2 cellular contexts compared by ENCODE assay signal in the genomic region with DNA sequence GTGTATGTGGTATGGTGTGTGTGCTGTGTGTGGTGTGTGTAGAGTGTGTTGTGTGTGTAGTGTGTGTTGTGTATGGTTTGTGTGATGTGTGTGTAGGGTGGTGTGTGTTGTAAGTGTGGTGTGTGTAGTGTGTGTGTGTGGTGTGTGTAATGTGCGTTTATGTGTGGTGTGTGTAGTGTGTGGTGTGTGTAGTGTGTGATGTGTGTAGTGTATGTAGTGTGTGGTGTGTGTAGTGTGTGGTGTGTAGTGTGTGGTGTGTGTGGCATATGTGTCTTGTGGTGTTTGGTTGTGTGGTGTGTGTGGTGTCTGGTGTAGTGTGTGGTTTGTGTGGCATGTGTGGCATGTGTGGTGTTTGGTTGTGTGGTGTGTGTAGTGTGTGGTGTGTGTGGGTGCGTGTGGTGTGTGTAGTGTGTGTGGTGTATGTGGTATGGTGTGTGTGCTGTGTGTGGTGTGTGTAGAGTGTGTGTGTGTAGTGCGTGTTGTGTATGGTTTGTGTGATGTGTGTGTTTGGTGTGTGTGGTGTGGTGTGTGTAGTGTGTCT.
TF ChIP-seq lines count a peak whose summit lies in the region.

No MANE protein-coding gene starts in this region.

TF ChIP-seq in GM23338, 12 proteins besides CTCF, POLR2A, EP300 and RAD21 (continues in another document):
- TF ChIP-seq POLR2AphosphoS5 (IDR thresholded peaks at IDR 0.05; ENCODE audit: low read depth): no peak
- TF ChIP-seq, protein P1, sequence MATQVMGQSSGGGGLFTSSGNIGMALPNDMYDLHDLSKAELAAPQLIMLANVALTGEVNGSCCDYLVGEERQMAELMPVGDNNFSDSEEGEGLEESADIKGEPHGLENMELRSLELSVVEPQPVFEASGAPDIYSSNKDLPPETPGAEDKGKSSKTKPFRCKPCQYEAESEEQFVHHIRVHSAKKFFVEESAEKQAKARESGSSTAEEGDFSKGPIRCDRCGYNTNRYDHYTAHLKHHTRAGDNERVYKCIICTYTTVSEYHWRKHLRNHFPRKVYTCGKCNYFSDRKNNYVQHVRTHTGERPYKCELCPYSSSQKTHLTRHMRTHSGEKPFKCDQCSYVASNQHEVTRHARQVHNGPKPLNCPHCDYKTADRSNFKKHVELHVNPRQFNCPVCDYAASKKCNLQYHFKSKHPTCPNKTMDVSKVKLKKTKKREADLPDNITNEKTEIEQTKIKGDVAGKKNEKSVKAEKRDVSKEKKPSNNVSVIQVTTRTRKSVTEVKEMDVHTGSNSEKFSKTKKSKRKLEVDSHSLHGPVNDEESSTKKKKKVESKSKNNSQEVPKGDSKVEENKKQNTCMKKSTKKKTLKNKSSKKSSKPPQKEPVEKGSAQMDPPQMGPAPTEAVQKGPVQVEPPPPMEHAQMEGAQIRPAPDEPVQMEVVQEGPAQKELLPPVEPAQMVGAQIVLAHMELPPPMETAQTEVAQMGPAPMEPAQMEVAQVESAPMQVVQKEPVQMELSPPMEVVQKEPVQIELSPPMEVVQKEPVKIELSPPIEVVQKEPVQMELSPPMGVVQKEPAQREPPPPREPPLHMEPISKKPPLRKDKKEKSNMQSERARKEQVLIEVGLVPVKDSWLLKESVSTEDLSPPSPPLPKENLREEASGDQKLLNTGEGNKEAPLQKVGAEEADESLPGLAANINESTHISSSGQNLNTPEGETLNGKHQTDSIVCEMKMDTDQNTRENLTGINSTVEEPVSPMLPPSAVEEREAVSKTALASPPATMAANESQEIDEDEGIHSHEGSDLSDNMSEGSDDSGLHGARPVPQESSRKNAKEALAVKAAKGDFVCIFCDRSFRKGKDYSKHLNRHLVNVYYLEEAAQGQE (IDR thresholded peaks at IDR 0.05; ENCODE audit: unreplicated experiment): no peak
- TF ChIP-seq EZH2 (IDR thresholded peaks at IDR 0.05; ENCODE audit: low read depth, unreplicated experiment): no peak
- no peak for TF ChIP-seq NANOG (IDR thresholded peaks at IDR 0.05; ENCODE audit: borderline replicate concordance)
- TF ChIP-seq ZNF114 (CRISPR knock-in tag; IDR thresholded peaks at IDR 0.05): no peak
- TF ChIP-seq, protein P2, sequence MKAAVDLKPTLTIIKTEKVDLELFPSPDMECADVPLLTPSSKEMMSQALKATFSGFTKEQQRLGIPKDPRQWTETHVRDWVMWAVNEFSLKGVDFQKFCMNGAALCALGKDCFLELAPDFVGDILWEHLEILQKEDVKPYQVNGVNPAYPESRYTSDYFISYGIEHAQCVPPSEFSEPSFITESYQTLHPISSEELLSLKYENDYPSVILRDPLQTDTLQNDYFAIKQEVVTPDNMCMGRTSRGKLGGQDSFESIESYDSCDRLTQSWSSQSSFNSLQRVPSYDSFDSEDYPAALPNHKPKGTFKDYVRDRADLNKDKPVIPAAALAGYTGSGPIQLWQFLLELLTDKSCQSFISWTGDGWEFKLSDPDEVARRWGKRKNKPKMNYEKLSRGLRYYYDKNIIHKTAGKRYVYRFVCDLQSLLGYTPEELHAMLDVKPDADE (IDR thresholded peaks at IDR 0.05): no peak
- no peak for TF ChIP-seq CREB1 (CRISPR knock-in tag; IDR thresholded peaks at IDR 0.05; ENCODE audit: low read depth)
- no peak for TF ChIP-seq EZH2phosphoT487 (IDR thresholded peaks at IDR 0.05; ENCODE audit: unreplicated experiment)
- no peak for TF ChIP-seq ZNF331 (CRISPR knock-in tag; IDR thresholded peaks at IDR 0.05; ENCODE audit: low read depth)
- no peak for TF ChIP-seq JUNB (IDR thresholded peaks at IDR 0.05; ENCODE audit: unreplicated experiment)
- no peak for TF ChIP-seq STAT1 (IDR thresholded peaks at IDR 0.05; ENCODE audit: unreplicated experiment)

TF ChIP-seq in GM12878, 131 proteins besides CTCF, POLR2A, EP300 and RAD21:
- no peak for TF ChIP-seq TARDBP (IDR thresholded peaks at IDR 0.05; ENCODE audit: borderline replicate concordance)
- TF ChIP-seq HDAC6 (IDR thresholded peaks at IDR 0.05; ENCODE audit: unreplicated experiment): peak; percentile 59
- TF ChIP-seq SIN3A (IDR thresholded peaks at IDR 0.05; ENCODE audit: low read depth, low read length): no peak
- TF ChIP-seq IKZF2 (IDR thresholded peaks at IDR 0.05): no peak
- peak; percentile 77; the same call in 1 of the 2 replicates for TF ChIP-seq CHD4 (IDR thresholded peaks at IDR 0.05)
- no peak for TF ChIP-seq RAD51 (IDR thresholded peaks at IDR 0.05)
- no peak for TF ChIP-seq BMI1 (IDR thresholded peaks at IDR 0.05; ENCODE audit: borderline replicate concordance)
- no peak for TF ChIP-seq SMARCA5 (IDR thresholded peaks at IDR 0.05)
- TF ChIP-seq, protein P3, sequence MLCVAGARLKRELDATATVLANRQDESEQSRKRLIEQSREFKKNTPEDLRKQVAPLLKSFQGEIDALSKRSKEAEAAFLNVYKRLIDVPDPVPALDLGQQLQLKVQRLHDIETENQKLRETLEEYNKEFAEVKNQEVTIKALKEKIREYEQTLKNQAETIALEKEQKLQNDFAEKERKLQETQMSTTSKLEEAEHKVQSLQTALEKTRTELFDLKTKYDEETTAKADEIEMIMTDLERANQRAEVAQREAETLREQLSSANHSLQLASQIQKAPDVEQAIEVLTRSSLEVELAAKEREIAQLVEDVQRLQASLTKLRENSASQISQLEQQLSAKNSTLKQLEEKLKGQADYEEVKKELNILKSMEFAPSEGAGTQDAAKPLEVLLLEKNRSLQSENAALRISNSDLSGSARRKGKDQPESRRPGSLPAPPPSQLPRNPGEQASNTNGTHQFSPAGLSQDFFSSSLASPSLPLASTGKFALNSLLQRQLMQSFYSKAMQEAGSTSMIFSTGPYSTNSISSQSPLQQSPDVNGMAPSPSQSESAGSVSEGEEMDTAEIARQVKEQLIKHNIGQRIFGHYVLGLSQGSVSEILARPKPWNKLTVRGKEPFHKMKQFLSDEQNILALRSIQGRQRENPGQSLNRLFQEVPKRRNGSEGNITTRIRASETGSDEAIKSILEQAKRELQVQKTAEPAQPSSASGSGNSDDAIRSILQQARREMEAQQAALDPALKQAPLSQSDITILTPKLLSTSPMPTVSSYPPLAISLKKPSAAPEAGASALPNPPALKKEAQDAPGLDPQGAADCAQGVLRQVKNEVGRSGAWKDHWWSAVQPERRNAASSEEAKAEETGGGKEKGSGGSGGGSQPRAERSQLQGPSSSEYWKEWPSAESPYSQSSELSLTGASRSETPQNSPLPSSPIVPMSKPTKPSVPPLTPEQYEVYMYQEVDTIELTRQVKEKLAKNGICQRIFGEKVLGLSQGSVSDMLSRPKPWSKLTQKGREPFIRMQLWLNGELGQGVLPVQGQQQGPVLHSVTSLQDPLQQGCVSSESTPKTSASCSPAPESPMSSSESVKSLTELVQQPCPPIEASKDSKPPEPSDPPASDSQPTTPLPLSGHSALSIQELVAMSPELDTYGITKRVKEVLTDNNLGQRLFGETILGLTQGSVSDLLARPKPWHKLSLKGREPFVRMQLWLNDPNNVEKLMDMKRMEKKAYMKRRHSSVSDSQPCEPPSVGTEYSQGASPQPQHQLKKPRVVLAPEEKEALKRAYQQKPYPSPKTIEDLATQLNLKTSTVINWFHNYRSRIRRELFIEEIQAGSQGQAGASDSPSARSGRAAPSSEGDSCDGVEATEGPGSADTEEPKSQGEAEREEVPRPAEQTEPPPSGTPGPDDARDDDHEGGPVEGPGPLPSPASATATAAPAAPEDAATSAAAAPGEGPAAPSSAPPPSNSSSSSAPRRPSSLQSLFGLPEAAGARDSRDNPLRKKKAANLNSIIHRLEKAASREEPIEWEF (IDR thresholded peaks at IDR 0.05; ENCODE audit: insufficient replicate concordance, low read depth, low read length): no peak
- TF ChIP-seq, protein P4, sequence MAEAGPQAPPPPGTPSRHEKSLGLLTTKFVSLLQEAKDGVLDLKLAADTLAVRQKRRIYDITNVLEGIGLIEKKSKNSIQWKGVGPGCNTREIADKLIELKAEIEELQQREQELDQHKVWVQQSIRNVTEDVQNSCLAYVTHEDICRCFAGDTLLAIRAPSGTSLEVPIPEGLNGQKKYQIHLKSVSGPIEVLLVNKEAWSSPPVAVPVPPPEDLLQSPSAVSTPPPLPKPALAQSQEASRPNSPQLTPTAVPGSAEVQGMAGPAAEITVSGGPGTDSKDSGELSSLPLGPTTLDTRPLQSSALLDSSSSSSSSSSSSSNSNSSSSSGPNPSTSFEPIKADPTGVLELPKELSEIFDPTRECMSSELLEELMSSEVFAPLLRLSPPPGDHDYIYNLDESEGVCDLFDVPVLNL (IDR thresholded peaks at IDR 0.05; ENCODE audit: low read depth, low read length): no peak
- TF ChIP-seq RUNX3 (IDR thresholded peaks at IDR 0.05; ENCODE audit: low read length): peak; percentile 25; the same call in 1 of the 2 replicates
- TF ChIP-seq, protein P5, sequence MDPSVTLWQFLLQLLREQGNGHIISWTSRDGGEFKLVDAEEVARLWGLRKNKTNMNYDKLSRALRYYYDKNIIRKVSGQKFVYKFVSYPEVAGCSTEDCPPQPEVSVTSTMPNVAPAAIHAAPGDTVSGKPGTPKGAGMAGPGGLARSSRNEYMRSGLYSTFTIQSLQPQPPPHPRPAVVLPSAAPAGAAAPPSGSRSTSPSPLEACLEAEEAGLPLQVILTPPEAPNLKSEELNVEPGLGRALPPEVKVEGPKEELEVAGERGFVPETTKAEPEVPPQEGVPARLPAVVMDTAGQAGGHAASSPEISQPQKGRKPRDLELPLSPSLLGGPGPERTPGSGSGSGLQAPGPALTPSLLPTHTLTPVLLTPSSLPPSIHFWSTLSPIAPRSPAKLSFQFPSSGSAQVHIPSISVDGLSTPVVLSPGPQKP (IDR thresholded peaks at IDR 0.05; ENCODE audit: low read depth, low read length): no peak
- TF ChIP-seq BRCA1 (IDR thresholded peaks at IDR 0.05; ENCODE audit: low read depth, low read length): no peak
- TF ChIP-seq, protein P6, sequence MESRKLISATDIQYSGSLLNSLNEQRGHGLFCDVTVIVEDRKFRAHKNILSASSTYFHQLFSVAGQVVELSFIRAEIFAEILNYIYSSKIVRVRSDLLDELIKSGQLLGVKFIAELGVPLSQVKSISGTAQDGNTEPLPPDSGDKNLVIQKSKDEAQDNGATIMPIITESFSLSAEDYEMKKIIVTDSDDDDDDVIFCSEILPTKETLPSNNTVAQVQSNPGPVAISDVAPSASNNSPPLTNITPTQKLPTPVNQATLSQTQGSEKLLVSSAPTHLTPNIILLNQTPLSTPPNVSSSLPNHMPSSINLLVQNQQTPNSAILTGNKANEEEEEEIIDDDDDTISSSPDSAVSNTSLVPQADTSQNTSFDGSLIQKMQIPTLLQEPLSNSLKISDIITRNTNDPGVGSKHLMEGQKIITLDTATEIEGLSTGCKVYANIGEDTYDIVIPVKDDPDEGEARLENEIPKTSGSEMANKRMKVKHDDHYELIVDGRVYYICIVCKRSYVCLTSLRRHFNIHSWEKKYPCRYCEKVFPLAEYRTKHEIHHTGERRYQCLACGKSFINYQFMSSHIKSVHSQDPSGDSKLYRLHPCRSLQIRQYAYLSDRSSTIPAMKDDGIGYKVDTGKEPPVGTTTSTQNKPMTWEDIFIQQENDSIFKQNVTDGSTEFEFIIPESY (IDR thresholded peaks at IDR 0.05): no peak
- TF ChIP-seq, protein P7, sequence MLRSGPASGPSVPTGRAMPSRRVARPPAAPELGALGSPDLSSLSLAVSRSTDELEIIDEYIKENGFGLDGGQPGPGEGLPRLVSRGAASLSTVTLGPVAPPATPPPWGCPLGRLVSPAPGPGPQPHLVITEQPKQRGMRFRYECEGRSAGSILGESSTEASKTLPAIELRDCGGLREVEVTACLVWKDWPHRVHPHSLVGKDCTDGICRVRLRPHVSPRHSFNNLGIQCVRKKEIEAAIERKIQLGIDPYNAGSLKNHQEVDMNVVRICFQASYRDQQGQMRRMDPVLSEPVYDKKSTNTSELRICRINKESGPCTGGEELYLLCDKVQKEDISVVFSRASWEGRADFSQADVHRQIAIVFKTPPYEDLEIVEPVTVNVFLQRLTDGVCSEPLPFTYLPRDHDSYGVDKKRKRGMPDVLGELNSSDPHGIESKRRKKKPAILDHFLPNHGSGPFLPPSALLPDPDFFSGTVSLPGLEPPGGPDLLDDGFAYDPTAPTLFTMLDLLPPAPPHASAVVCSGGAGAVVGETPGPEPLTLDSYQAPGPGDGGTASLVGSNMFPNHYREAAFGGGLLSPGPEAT (IDR thresholded peaks at IDR 0.05; ENCODE audit: low read depth): no peak
- TF ChIP-seq, protein P8, sequence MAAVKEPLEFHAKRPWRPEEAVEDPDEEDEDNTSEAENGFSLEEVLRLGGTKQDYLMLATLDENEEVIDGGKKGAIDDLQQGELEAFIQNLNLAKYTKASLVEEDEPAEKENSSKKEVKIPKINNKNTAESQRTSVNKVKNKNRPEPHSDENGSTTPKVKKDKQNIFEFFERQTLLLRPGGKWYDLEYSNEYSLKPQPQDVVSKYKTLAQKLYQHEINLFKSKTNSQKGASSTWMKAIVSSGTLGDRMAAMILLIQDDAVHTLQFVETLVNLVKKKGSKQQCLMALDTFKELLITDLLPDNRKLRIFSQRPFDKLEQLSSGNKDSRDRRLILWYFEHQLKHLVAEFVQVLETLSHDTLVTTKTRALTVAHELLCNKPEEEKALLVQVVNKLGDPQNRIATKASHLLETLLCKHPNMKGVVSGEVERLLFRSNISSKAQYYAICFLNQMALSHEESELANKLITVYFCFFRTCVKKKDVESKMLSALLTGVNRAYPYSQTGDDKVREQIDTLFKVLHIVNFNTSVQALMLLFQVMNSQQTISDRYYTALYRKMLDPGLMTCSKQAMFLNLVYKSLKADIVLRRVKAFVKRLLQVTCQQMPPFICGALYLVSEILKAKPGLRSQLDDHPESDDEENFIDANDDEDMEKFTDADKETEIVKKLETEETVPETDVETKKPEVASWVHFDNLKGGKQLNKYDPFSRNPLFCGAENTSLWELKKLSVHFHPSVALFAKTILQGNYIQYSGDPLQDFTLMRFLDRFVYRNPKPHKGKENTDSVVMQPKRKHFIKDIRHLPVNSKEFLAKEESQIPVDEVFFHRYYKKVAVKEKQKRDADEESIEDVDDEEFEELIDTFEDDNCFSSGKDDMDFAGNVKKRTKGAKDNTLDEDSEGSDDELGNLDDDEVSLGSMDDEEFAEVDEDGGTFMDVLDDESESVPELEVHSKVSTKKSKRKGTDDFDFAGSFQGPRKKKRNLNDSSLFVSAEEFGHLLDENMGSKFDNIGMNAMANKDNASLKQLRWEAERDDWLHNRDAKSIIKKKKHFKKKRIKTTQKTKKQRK (IDR thresholded peaks at IDR 0.05; ENCODE audit: low read depth, low read length): no peak
- no peak for TF ChIP-seq SMAD1 (IDR thresholded peaks at IDR 0.05; ENCODE audit: low read depth, partially characterized antibody)
- TF ChIP-seq NBN (IDR thresholded peaks at IDR 0.05): 0 out of 2 replicates have a peak, but pooled peaks have one; percentile 34
- TF ChIP-seq ETV6 (conservative IDR thresholded peaks at IDR 0.05 in 1 of 2, IDR thresholded peaks at IDR 0.05 in 1 of 2; ENCODE audit: borderline replicate concordance in 1 of 2, low read depth in 1 of 2): no peak
- TF ChIP-seq ESRRA (IDR thresholded peaks at IDR 0.05; ENCODE audit: low read length): no peak
- TF ChIP-seq HCFC1 (IDR thresholded peaks at IDR 0.05; ENCODE audit: low read length): no peak
TF ChIP-seq in GM12878: peak in this region for 4.
